Comparison of ENCODE assay signal across 9 cellular contexts in the genomic region with DNA sequence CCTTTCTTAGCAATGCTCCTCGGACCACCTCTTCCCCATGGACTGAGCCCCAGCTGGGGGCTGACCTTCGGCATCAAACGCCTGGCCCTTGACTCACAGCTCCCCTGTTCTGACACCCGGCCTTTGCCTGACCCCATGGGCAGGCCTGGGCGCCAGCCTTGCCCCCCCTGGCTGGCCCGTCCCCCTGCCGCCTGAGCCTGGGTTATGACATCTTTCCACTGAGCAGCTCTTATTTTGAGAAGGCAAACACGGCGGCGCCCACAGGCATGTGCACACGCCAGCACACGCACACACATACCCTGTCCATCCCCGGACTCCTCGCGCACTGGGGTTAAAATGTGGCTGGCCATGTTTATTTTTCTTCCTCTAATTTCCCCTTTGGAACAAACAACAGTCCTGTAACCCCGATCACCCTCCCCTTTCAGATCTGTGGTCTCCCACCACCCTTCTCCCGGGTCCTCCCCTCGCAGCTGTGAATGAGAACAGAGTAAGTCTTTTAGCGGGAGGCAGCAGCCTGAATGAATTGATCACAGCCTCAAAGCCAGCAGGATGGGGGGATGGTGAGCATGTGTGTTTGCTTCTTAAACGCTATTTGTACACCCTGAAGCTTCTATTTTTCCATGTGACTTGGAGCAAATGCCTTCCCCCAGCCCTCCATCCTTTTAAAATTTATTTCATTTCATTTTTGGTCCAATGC. TPM values are rescaled to one million over a fixed set of nuclear protein-coding genes. Genes with fewer than 3 reads are reported as not detected.
DNase-seq lines count a peak whose midpoint lies in the region; ATAC-seq and TF ChIP-seq lines count a peak whose summit lies in the region.
"Had no signal": no experiment of that assay in that cellular context is flagged by ENCODE, and none has a peak within 500 bp of the region (broad histone marks: within the 10 kb centered on the region; RNA-seq: fewer than 3 reads in every experiment).

No MANE protein-coding gene starts in this region.

- H3K27ac ChIP-seq in parathyroid adenoma: peak overlapping the region; percentile 90
- H3K27ac ChIP-seq: neutrophil had no signal

- no peak overlapping the region for H3K27ac Mint-ChIP-seq in activated naive CD8-positive, alpha-beta T cell treated with anti-CD3 and anti-CD28 coated beads, Interleukin-2, amount 50 U/mL, for 24 hours

- no peaks in the 10 kb centered on the region for H3K36me3 Mint-ChIP-seq in activated naive CD8-positive, alpha-beta T cell treated with anti-CD3 and anti-CD28 coated beads, Interleukin-2, amount 50 U/mL, for 24 hours (ENCODE audit: low read depth)

- no peak for TF ChIP-seq CTCF in parathyroid adenoma (IDR thresholded peaks at IDR 0.05)

- no peaks in the 10 kb centered on the region for H3K36me3 ChIP-seq in parathyroid adenoma (ENCODE audit: control insufficient read depth, insufficient read depth, low read length)
- H3K36me3 ChIP-seq: neutrophil had no signal

- peak overlapping the region; percentile 35 for H3K4me2 ChIP-seq in parathyroid adenoma (ENCODE audit: low read length)

- H3K4me1 Mint-ChIP-seq in activated naive CD8-positive, alpha-beta T cell treated with anti-CD3 and anti-CD28 coated beads, Interleukin-2, amount 50 U/mL, for 24 hours: no peaks in the 10 kb centered on the region

- H3K9me3 Mint-ChIP-seq in activated naive CD8-positive, alpha-beta T cell treated with anti-CD3 and anti-CD28 coated beads, Interleukin-2, amount 50 U/mL, for 24 hours: no peaks in the 10 kb centered on the region

- peaks cover 34% of the 10 kb centered on the region for H3K27me3 Mint-ChIP-seq in activated naive CD8-positive, alpha-beta T cell treated with anti-CD3 and anti-CD28 coated beads, Interleukin-2, amount 50 U/mL, for 24 hours

- DNase-seq in GM03348 (ENCODE audit: low spot score) (peak; percentile 82), SK-MEL-5 (ENCODE audit: low read depth, low spot score) (peak; percentile 75), foreskin melanocyte (peak; percentile 94), HUDEP-2 (lab: John Stamatoyannopoulos, UW; ENCODE audit: unreplicated experiment in 76 of 76) (no peak), NCI-H1930 (lab: John Stamatoyannopoulos, UW) (no peak)
- DNase-seq in activated naive CD8-positive, alpha-beta T cell treated with anti-CD3 and anti-CD28 coated beads, Interleukin-2, amount 50 U/mL, for 24 hours: no peak
- DNase-seq in effector CD4-positive, alpha-beta T cell: no peak

- no peaks in the 10 kb centered on the region for H3K27me3 ChIP-seq in parathyroid adenoma (ENCODE audit: control insufficient read depth, insufficient read depth, low read length)

- in situ Hi-C loops in SK-MEL-5 (cut with HindIII; ENCODE audit: low pct_unique_long_range_greater_than_20kb, low sequenced_read_pairs): no loop called here

- H3K4me3 ChIP-seq in parathyroid adenoma (ENCODE audit: low read depth, low read length): peak overlapping the region; percentile 7

- H3K4me1 ChIP-seq in parathyroid adenoma: peaks cover 20% of the 10 kb centered on the region

- H3K79me2 ChIP-seq in parathyroid adenoma: no peaks in the 10 kb centered on the region

- ATAC-seq in activated naive CD8-positive, alpha-beta T cell treated with anti-CD3 and anti-CD28 coated beads, Interleukin-2, amount 50 U/mL, for 24 hours: no peak

- no peak overlapping the region for H3K9ac ChIP-seq in parathyroid adenoma

- no peaks in the 10 kb centered on the region for H3K9me3 ChIP-seq in parathyroid adenoma (ENCODE audit: control insufficient read depth, low read length)
- H3K9me3 ChIP-seq: neutrophil had no signal

- H2AFZ ChIP-seq in parathyroid adenoma: peak overlapping the region; percentile 82

- H3K4me3 Mint-ChIP-seq in activated naive CD8-positive, alpha-beta T cell treated with anti-CD3 and anti-CD28 coated beads, Interleukin-2, amount 50 U/mL, for 24 hours: no peak overlapping the region

RNA-seq across cellular contexts. Expression of a gene that starts 11.8 kb away (rescaled TPM):
- total RNA-seq in SK-MEL-5 (2014; rRNA removed; shearing (Covaris generic)): 12.0 and 16.9 TPM in 2 replicates
- polyA plus RNA-seq in SK-MEL-5 (2015; cell fraction: cytosol; rRNA removed): 19.5 and 22.6 TPM in 2 replicates
- 18.2 and 37.9 TPM in 2 replicates for polyA plus RNA-seq in SK-MEL-5 (2015; cell fraction: nucleus; rRNA removed)

RNA-seq across cellular contexts. Expression of a gene that starts 47.8 kb away (rescaled TPM):
- not detected in 2 replicates for total RNA-seq in SK-MEL-5 (2014; rRNA removed; shearing (Covaris generic))
- not detected in 2 replicates for polyA plus RNA-seq in SK-MEL-5 (2015; cell fraction: cytosol; rRNA removed)
- 0.53 TPM in 1 of 2 replicates, not detected in the other for polyA plus RNA-seq in SK-MEL-5 (2015; cell fraction: nucleus; rRNA removed)

Comparison
In these comparisons a context has a peak if more than half of its experiments do, and no peak if none do; other contexts are left out.
1. DNase-seq: peak in GM03348 (single experiment), SK-MEL-5 (single experiment) and foreskin melanocyte (single experiment); none in HUDEP-2 (0 of 76), NCI-H1930 (0 of 2), activated naive CD8-positive, alpha-beta T cell treated with anti-CD3 and anti-CD28 coated beads, Interleukin-2, amount 50 U/mL, for 24 hours (single experiment) and effector CD4-positive, alpha-beta T cell (single experiment).